Comparison of ENCODE assay signal across 8 cellular contexts in genomic region chr19:51799311-51799997, GRCh38. TPM values are rescaled to one million over a fixed set of nuclear protein-coding genes. Genes with fewer than 3 reads are reported as not detected.
DNase-seq lines count a peak whose midpoint lies in the region; ATAC-seq, FAIRE-seq and TF ChIP-seq lines count a peak whose summit lies in the region.

No MANE protein-coding gene starts in this region.

- peak; percentile 91 for FAIRE-seq in RCC 7860 (lab: Jason Lieb, UNC)

- H3K27me3 ChIP-seq in ovary (no peaks in the 10 kb centered on the region), MM.1S (replicated peaks; ENCODE audit: insufficient read depth, low read length) (no peaks in the 10 kb centered on the region)

- H3K27ac Mint-ChIP-seq in glutamatergic neuron (ENCODE audit: unreplicated experiment), result no peak overlapping the region

- H3K27ac ChIP-seq in ovary (peak overlapping the region; percentile 54 to 90), MM.1S (ENCODE audit: low read length) (no peak overlapping the region)

- in situ Hi-C loops in Caki2 (cut with HindIII; ENCODE audit: low pct_unique_long_range_greater_than_20kb, low sequenced_read_pairs), result no loop called here

- no peak overlapping the region for H3K9ac ChIP-seq in MM.1S (ENCODE audit: low read length)

- H3K79me2 ChIP-seq in MM.1S (ENCODE audit: low read length), result no peaks in the 10 kb centered on the region

- TF ChIP-seq CTCF in ovary (IDR thresholded peaks at IDR 0.05), result no peak
- no peak for TF ChIP-seq CTCF in glutamatergic neuron (IDR thresholded peaks at IDR 0.05; ENCODE audit: partially characterized antibody, unreplicated experiment)
- TF ChIP-seq CTCF in MM.1S (IDR thresholded peaks at IDR 0.05; ENCODE audit: low read length), result no peak

- no peaks in the 10 kb centered on the region for H3K36me3 ChIP-seq in ovary
- no peaks in the 10 kb centered on the region for H3K36me3 ChIP-seq in MM.1S (replicated peaks; ENCODE audit: insufficient read depth, low read length)

- H3K9me3 ChIP-seq in ovary (no peaks in the 10 kb centered on the region), MM.1S (replicated peaks; ENCODE audit: insufficient read depth, low read length) (no peaks in the 10 kb centered on the region)

- intact Hi-C loops in ovary (cut with DNase I), result no loop called here

- WGBS in ovary, 3 donors, result 8 to 18% (median 9%) methylated on average over 13 of the region's 13 CpGs

- H3K4me1 Mint-ChIP-seq in glutamatergic neuron (ENCODE audit: low read depth, unreplicated experiment), result no peaks in the 10 kb centered on the region

- no peak overlapping the region for H2AFZ ChIP-seq in MM.1S (ENCODE audit: low read length)

- no peak for TF ChIP-seq POLR2A in ovary (IDR thresholded peaks at IDR 0.05)

- H3K27me3 Mint-ChIP-seq in glutamatergic neuron (ENCODE audit: unreplicated experiment), result peaks cover 2% of the 10 kb centered on the region

- peaks cover 16% of the 10 kb centered on the region for H3K4me1 ChIP-seq in ovary (ENCODE audit: insufficient read depth)
- no peaks in the 10 kb centered on the region for H3K4me1 ChIP-seq in MM.1S (ENCODE audit: low read length)

- H4K20me1 ChIP-seq in MM.1S (ENCODE audit: insufficient read depth, low read length), result no peaks in the 10 kb centered on the region

- peaks cover 4% of the 10 kb centered on the region for H3K36me3 Mint-ChIP-seq in glutamatergic neuron (ENCODE audit: unreplicated experiment)

- no peak for TF ChIP-seq EP300 in ovary (IDR thresholded peaks at IDR 0.05)

- no peaks in the 10 kb centered on the region for H3K9me2 ChIP-seq in MM.1S (replicated peaks; ENCODE audit: insufficient read depth, low read length)

- no peak overlapping the region for H3K4me3 Mint-ChIP-seq in glutamatergic neuron (ENCODE audit: unreplicated experiment)

- H3F3A ChIP-seq in MM.1S (ENCODE audit: insufficient read depth, low read length), result no peaks in the 10 kb centered on the region

- no peak overlapping the region for H3K4me2 ChIP-seq in MM.1S (ENCODE audit: low read depth, low read length)

- H3K9me3 Mint-ChIP-seq in glutamatergic neuron (ENCODE audit: unreplicated experiment), result peaks cover 4% of the 10 kb centered on the region

- no peak for ATAC-seq in GM21526 (IDR thresholded peaks at IDR 0.05; ENCODE audit: low FRiP score, unreplicated experiment)
- ATAC-seq in GM21390 (IDR thresholded peaks at IDR 0.05; ENCODE audit: unreplicated experiment), result no peak

- DNase-seq in Caki2 (ENCODE audit: low read depth) (peak; percentile 28), RCC 7860 (ENCODE audit: low spot score) (peak; percentile 91), fibroblast of peridontal ligament (ENCODE audit: extremely low read depth) (peak; percentile 89), ovary (peak; percentile 83 to 93 (median 89)), glutamatergic neuron (no peak), MM.1S (no peak)

- no peak overlapping the region for H3K4me3 ChIP-seq in ovary
- no peak overlapping the region for H3K4me3 ChIP-seq in MM.1S (ENCODE audit: low read length)

RNA-seq across cellular contexts. Expression of gene FPR3, which starts 4.5 kb away (rescaled TPM):
- total RNA-seq in Caki2 (2014; rRNA removed; shearing (Covaris generic); ENCODE audit: low replicate concordance), result not detected in 2 replicates
- total RNA-seq in ovary, result 1 to 10 TPM; 1.5 to 4.5 (median 3.5) TPM
- polyA plus RNA-seq in ovary, result 10 to 100 TPM in 1 of 2 donors, 1 to 10 TPM in 1; 1.9 to 20.5 TPM
- not detected for total RNA-seq in glutamatergic neuron (ENCODE audit: unreplicated experiment)

RNA-seq across cellular contexts. Expression of gene FPR2, which starts 38.5 kb away (rescaled TPM):
- total RNA-seq in Caki2 (2014; rRNA removed; shearing (Covaris generic); ENCODE audit: low replicate concordance), result 1.1 TPM in 1 of 2 replicates, not detected in the other
- 1 to 10 TPM in 3 of 7 donors, under 1 TPM in 4; 0.23 to 2.4 (median 0.95) TPM for total RNA-seq in ovary
- 1 to 10 TPM in 1 of 2 donors, under 1 TPM in 1; 0.21 to 1.1 TPM for polyA plus RNA-seq in ovary
- total RNA-seq in glutamatergic neuron (ENCODE audit: unreplicated experiment), result not detected

RNA-seq across cellular contexts. Expression of gene FPR1, which starts 47.8 kb away (rescaled TPM):
- not detected in 2 replicates for total RNA-seq in Caki2 (2014; rRNA removed; shearing (Covaris generic); ENCODE audit: low replicate concordance)
- 10 to 100 TPM in 1 of 7 donors, 1 to 10 TPM in 6; 1.8 to 18.2 (median 3.6) TPM for total RNA-seq in ovary
- polyA plus RNA-seq in ovary, result 10 to 100 TPM in 1 of 2 donors, 1 to 10 TPM in 1; 1.1 to 11.0 TPM
- not detected for total RNA-seq in glutamatergic neuron (ENCODE audit: unreplicated experiment)

Comparison
In these comparisons a context has a peak if more than half of its experiments do, and no peak if none do; other contexts are left out.
1. DNase-seq: peak in Caki2 (single experiment), RCC 7860 (single experiment), fibroblast of peridontal ligament (single experiment) and ovary (5 of 5); none in glutamatergic neuron (single experiment) and MM.1S (single experiment).